ENCODE assay signal across 24 cellular contexts in genomic region chr10:99787303-99787702, GRCh38. TPM values are rescaled to one million over a fixed set of nuclear protein-coding genes. Genes with fewer than 3 reads are reported as not detected.
DNase-seq lines count a peak whose midpoint lies in the region; ATAC-seq, FAIRE-seq and TF ChIP-seq lines count a peak whose summit lies in the region.
"Had no signal": no experiment of that assay in that cellular context is flagged by ENCODE, and none has a peak within 500 bp of the region (broad histone marks: within the 10 kb centered on the region; RNA-seq: fewer than 3 reads in every experiment).

No MANE protein-coding gene starts in this region.

- peak overlapping the region; percentile 34 for H3K4me3 ChIP-seq in A549
- no peak overlapping the region for H3K4me3 ChIP-seq in keratinocyte (ENCODE audit: control insufficient read depth in 2 of 3, extremely low read depth in 1 of 3, insufficient read depth in 2 of 3, low read depth in 1 of 3, low read length in 3 of 3)
- peak overlapping the region; percentile 20 to 39 (median 39) for H3K4me3 ChIP-seq in liver (ENCODE audit: low read depth in 1 of 3, low read length in 3 of 3)
- H3K4me3 ChIP-seq: BLaER1 treated with 17β-estradiol and CSF1 and Interleukin-3, amounts not matched to agents 10 nM and 100 nM; HAP-1 had no signal

- H3K4me2 ChIP-seq in A549, result peak overlapping the region; percentile 99
- H3K4me2 ChIP-seq in keratinocyte (ENCODE audit: control insufficient read depth, extremely low read depth, insufficient read depth, low read depth, low read length), result no peak overlapping the region
- H3K4me2 ChIP-seq: BLaER1 treated with 17β-estradiol and CSF1 and Interleukin-3, amounts not matched to agents 10 nM and 100 nM had no signal

- no peak for ATAC-seq in A549

- H3K36me3 ChIP-seq in keratinocyte (ENCODE audit: control insufficient read depth in 2 of 2, extremely low read depth in 1 of 2, insufficient read depth in 2 of 2, low read length in 2 of 2) (no peaks in the 10 kb centered on the region), liver (ENCODE audit: control insufficient read depth in 4 of 4, insufficient read depth in 3 of 4, low read depth in 1 of 4, low read length in 3 of 4) (peaks cover 0 to 23% (median 15%) of the 10 kb centered on the region in 4 donors)
- H3K36me3 ChIP-seq: BE2C; BLaER1 treated with 17β-estradiol and CSF1 and Interleukin-3, amounts not matched to agents 10 nM and 100 nM; HAP-1 had no signal

- no peak overlapping the region for H2AFZ ChIP-seq in keratinocyte (ENCODE audit: control insufficient read depth, low read length)

- no peaks in the 10 kb centered on the region for H3K4me1 Mint-ChIP-seq in activated T-helper 1 cell treated with anti-CD3 and anti-CD28 coated beads, Interleukin-12 subunit alpha, Interleukin-12 subunit beta, Interleukin-2, Interleukin-4 antibody, amounts not matched to agents 30 ng/mL and 10 ng/mL and 1 ng/mL, durations not matched to agents 14 hours and 24 hours and 36 hours (ENCODE audit: low read depth)
- H3K4me1 Mint-ChIP-seq: CD14-positive monocyte; CD8-positive, alpha-beta memory T cell had no signal

- DNase-seq in A549 (ENCODE audit: low read depth in 1 of 2, low spot score in 1 of 2), result no peak
- DNase-seq in keratinocyte (ENCODE audit: low read depth, low spot score), result no peak
- no peak for DNase-seq in NCI-H2171 (lab: John Stamatoyannopoulos, UW)
- no peak for DNase-seq in DMS 273 (lab: John Stamatoyannopoulos, UW; ENCODE audit: unreplicated experiment)
- DNase-seq in activated T-helper 1 cell treated with anti-CD3 and anti-CD28 coated beads, Interleukin-12 subunit alpha, Interleukin-12 subunit beta, Interleukin-2, Interleukin-4 antibody, amounts not matched to agents 30 ng/mL and 10 ng/mL and 1 ng/mL, durations not matched to agents 14 hours and 24 hours and 36 hours (ENCODE audit: low spot score), result no peak
- DNase-seq: ACHN; AML-193; BE2C; CD4-positive, alpha-beta T cell; CD8-positive, alpha-beta memory T cell; DMS53; DMS79 treated with DMSO at 0.1 percent for 48 hours; GF-D8; GOT3 had no signal

- peaks cover 3% of the 10 kb centered on the region for H3K27me3 Mint-ChIP-seq in activated T-helper 1 cell treated with anti-CD3 and anti-CD28 coated beads, Interleukin-12 subunit alpha, Interleukin-12 subunit beta, Interleukin-2, Interleukin-4 antibody, amounts not matched to agents 30 ng/mL and 10 ng/mL and 1 ng/mL, durations not matched to agents 14 hours and 24 hours and 36 hours (ENCODE audit: insufficient read depth)
- H3K27me3 Mint-ChIP-seq: CD4-positive, alpha-beta T cell had no signal

- H3K36me3 Mint-ChIP-seq in activated T-helper 1 cell treated with anti-CD3 and anti-CD28 coated beads, Interleukin-12 subunit alpha, Interleukin-12 subunit beta, Interleukin-2, Interleukin-4 antibody, amounts not matched to agents 30 ng/mL and 10 ng/mL and 1 ng/mL, durations not matched to agents 14 hours and 24 hours and 36 hours (ENCODE audit: low read depth), result no peaks in the 10 kb centered on the region
- H3K36me3 Mint-ChIP-seq: CD14-positive monocyte had no signal

- dilution Hi-C loops in keratinocyte (cut with MboI; ENCODE audit: extremely low pct_ligation_motif_present, low sequenced_read_pairs), result no loop called here

- no peak for TF ChIP-seq CTCF in A549 (IDR thresholded peaks at IDR 0.05)
- TF ChIP-seq CTCF in keratinocyte (optimal IDR thresholded peaks at IDR 0.05 in 1 of 3, IDR thresholded peaks at IDR 0.05 in 1 of 3, conservative IDR thresholded peaks at IDR 0.05 in 1 of 3; ENCODE audit: extremely low read depth in 1 of 3, insufficient read depth in 2 of 3, low read length in 3 of 3), result no peak
- TF ChIP-seq CTCF in liver (IDR thresholded peaks at IDR 0.05; ENCODE audit: low read depth, low read length, missing input control), result no peak

- POLR2A ChIA-PET in A549 (lab: Yijun Ruan, JAX), result interaction anchor here (1.8 to 3.2 kb wide), 2 partner anchors 55 kb away, joined by 16 to 18 read pairs; partner anchors contain the start of genes COX15 and CUTC

- no peaks in the 10 kb centered on the region for H4K20me1 ChIP-seq in keratinocyte (ENCODE audit: control insufficient read depth, extremely low read depth, insufficient read depth, low read length)
- H4K20me1 ChIP-seq: BLaER1 treated with 17β-estradiol and CSF1 and Interleukin-3, amounts not matched to agents 10 nM and 100 nM had no signal

- 20% methylated on average over 5 of the region's 5 CpGs for WGBS in A549 (ENCODE audit: missing lambda C conversion rate)
- WGBS in liver, result 29% methylated on average over 5 of the region's 5 CpGs

- TF ChIP-seq RAD21 in A549 (conservative IDR thresholded peaks at IDR 0.05 in 1 of 2, IDR thresholded peaks at IDR 0.05 in 1 of 2) (no peak), liver (IDR thresholded peaks at IDR 0.05) (no peak)

- H3K27me3 ChIP-seq in keratinocyte (ENCODE audit: control insufficient read depth, extremely low read depth, insufficient read depth, low read length) (no peaks in the 10 kb centered on the region), liver (ENCODE audit: control insufficient read depth in 4 of 4, insufficient read depth in 4 of 4, low read length in 3 of 4) (no peaks in the 10 kb centered on the region)
- H3K27me3 ChIP-seq: BE2C; BLaER1 treated with 17β-estradiol and CSF1 and Interleukin-3, amounts not matched to agents 10 nM and 100 nM had no signal

- intact Hi-C loops in activated T-helper 1 cell treated with anti-CD3 and anti-CD28 coated beads, Interleukin-12 subunit alpha, Interleukin-12 subunit beta, Interleukin-2, Interleukin-4 antibody, amounts not matched to agents 30 ng/mL and 10 ng/mL and 1 ng/mL, durations not matched to agents 14 hours and 24 hours and 36 hours (cut with micrococcal nuclease), result no loop called here

- H3K9me1 ChIP-seq in keratinocyte (ENCODE audit: control insufficient read depth, extremely low read depth, insufficient read depth, low read length), result no peaks in the 10 kb centered on the region

- H3K27ac Mint-ChIP-seq in activated T-helper 1 cell treated with anti-CD3 and anti-CD28 coated beads, Interleukin-12 subunit alpha, Interleukin-12 subunit beta, Interleukin-2, Interleukin-4 antibody, amounts not matched to agents 30 ng/mL and 10 ng/mL and 1 ng/mL, durations not matched to agents 14 hours and 24 hours and 36 hours, result no peak overlapping the region
- H3K27ac Mint-ChIP-seq: CD14-positive monocyte; CD4-positive, alpha-beta T cell; CD8-positive, alpha-beta memory T cell had no signal

- H3K9me3 Mint-ChIP-seq in activated T-helper 1 cell treated with anti-CD3 and anti-CD28 coated beads, Interleukin-12 subunit alpha, Interleukin-12 subunit beta, Interleukin-2, Interleukin-4 antibody, amounts not matched to agents 30 ng/mL and 10 ng/mL and 1 ng/mL, durations not matched to agents 14 hours and 24 hours and 36 hours, result no peaks in the 10 kb centered on the region
- H3K9me3 Mint-ChIP-seq: CD4-positive, alpha-beta T cell; CD8-positive, alpha-beta memory T cell had no signal

- H3K4me3 Mint-ChIP-seq in activated T-helper 1 cell treated with anti-CD3 and anti-CD28 coated beads, Interleukin-12 subunit alpha, Interleukin-12 subunit beta, Interleukin-2, Interleukin-4 antibody, amounts not matched to agents 30 ng/mL and 10 ng/mL and 1 ng/mL, durations not matched to agents 14 hours and 24 hours and 36 hours, result no peak overlapping the region
- H3K4me3 Mint-ChIP-seq: CD14-positive monocyte; CD4-positive, alpha-beta T cell; CD8-positive, alpha-beta memory T cell had no signal

- CTCF ChIA-PET in A549 (lab: Yijun Ruan, JAX), result interaction anchor here (1.4 to 3.0 kb wide), 4 partner anchors 10 to 59 kb away, joined by 4 to 12 read pairs (median 8); no protein-coding TSS in a partner anchor

- no peak for TF ChIP-seq POLR2A in A549 (IDR thresholded peaks at IDR 0.05; ENCODE audit: low read length)

- H3K4me1 ChIP-seq in A549 (peaks cover 75% of the 10 kb centered on the region), keratinocyte (ENCODE audit: control insufficient read depth, extremely low read depth, insufficient read depth, low read length) (peaks cover 38% of the 10 kb centered on the region), liver (ENCODE audit: control insufficient read depth in 4 of 4, insufficient read depth in 4 of 4, low read length in 3 of 4) (peaks cover 1 to 41% (median 24%) of the 10 kb centered on the region in 4 donors)
- H3K4me1 ChIP-seq: BE2C; BLaER1 treated with 17β-estradiol and CSF1 and Interleukin-3, amounts not matched to agents 10 nM and 100 nM had no signal

- FAIRE-seq in A549 (lab: Jason Lieb, UNC), result peak; percentile 74
- FAIRE-seq in keratinocyte (lab: Jason Lieb, UNC), result peak; percentile 9
- FAIRE-seq: A204.1, D721Med, GM12891, GM18507, H54 had no signal

- no peaks in the 10 kb centered on the region for H3K79me2 ChIP-seq in keratinocyte (ENCODE audit: control insufficient read depth, insufficient read depth, low read length)

- no peak for TF ChIP-seq EP300 in A549 (IDR thresholded peaks at IDR 0.05)

- H3K9me3 ChIP-seq in A549 (no peaks in the 10 kb centered on the region), keratinocyte (ENCODE audit: control insufficient read depth, low read depth, low read length) (no peaks in the 10 kb centered on the region), liver (ENCODE audit: control insufficient read depth in 4 of 4, low read length in 3 of 4) (no peaks in the 10 kb centered on the region)
- H3K9me3 ChIP-seq: BE2C; BLaER1 treated with 17β-estradiol and CSF1 and Interleukin-3, amounts not matched to agents 10 nM and 100 nM had no signal

- peak overlapping the region; percentile 98 to 100 for H3K27ac ChIP-seq in A549
- no peak overlapping the region for H3K27ac ChIP-seq in keratinocyte (ENCODE audit: control insufficient read depth, insufficient read depth, low read length)
- peak overlapping the region in 1 of 2 donors; percentile 78 for H3K27ac ChIP-seq in liver (ENCODE audit: low read depth in 1 of 2, low read length in 2 of 2)
- H3K27ac ChIP-seq: 22Rv1; BLaER1 treated with 17β-estradiol and CSF1 and Interleukin-3, amounts not matched to agents 10 nM and 100 nM had no signal

- H3K9ac ChIP-seq in keratinocyte (ENCODE audit: control insufficient read depth, extremely low read depth, insufficient read depth, low read length) (no peak overlapping the region), liver (ENCODE audit: low read depth in 1 of 2, low read length in 2 of 2) (no peak overlapping the region)
- H3K9ac ChIP-seq: BLaER1 treated with 17β-estradiol and CSF1 and Interleukin-3, amounts not matched to agents 10 nM and 100 nM had no signal

RNA-seq across cellular contexts. Expression of gene ABCC2, which starts 4.9 kb away (rescaled TPM):
- polyA plus RNA-seq in A549 (2011; rRNA removed) (369 and 431 TPM in 2 replicates), A549 (2017; fragmentation: RNase III; extraction: RNeasy Plus Mini Kit Qiagen cat#74134 plus additional on column Dnase treatment) (164 to 192 TPM (median 173 TPM) in 3 replicates), keratinocyte (2.3 to 3.3 TPM (median 2.5 TPM) in 3 replicates), liver (10 to 100 TPM; 67.7 to 72.5 TPM)
- 170 and 173 TPM in 2 replicates for polyA plus RNA-seq in A549 (2012; cell fraction: cytosol; rRNA removed)
- 487 and 726 TPM in 2 replicates for polyA plus RNA-seq in A549 (2012; cell fraction: nucleus; rRNA removed)
- polyA minus RNA-seq in A549 (2011; rRNA and poly(A)+ RNA removed), result 358 and 400 TPM in 2 replicates
- 2.2 TPM for polyA plus RNA-seq in keratinocyte (2011; ENCODE audit: low read depth)
- 0.71 and 1.8 TPM in 2 replicates for polyA plus RNA-seq in keratinocyte (2011; cell fraction: cytosol; rRNA removed)
- polyA plus RNA-seq in keratinocyte (2011; cell fraction: nucleus; rRNA removed), result 8.4 and 8.6 TPM in 2 replicates
- 1.1 and 1.3 TPM in 2 replicates for polyA plus RNA-seq in keratinocyte (2012; ENCODE audit: low replicate concordance)
- 2.7 to 8.1 TPM (median 7.4 TPM) in 3 replicates for polyA minus RNA-seq in keratinocyte
- polyA minus RNA-seq in keratinocyte (2011; cell fraction: cytosol; rRNA and poly(A)+ RNA removed), result 4.6 TPM
- polyA minus RNA-seq in keratinocyte (2011; cell fraction: nucleus; rRNA and poly(A)+ RNA removed), result 7.6 and 15.6 TPM in 2 replicates
- 100 to 1,000 TPM in 1 of 2 donors, 10 to 100 TPM in 1; 45.6 to 234 TPM for total RNA-seq in liver
- 0.83 and 1.3 TPM in 2 replicates for total RNA-seq in activated T-helper 1 cell treated with anti-CD3 and anti-CD28 coated beads, Interleukin-12 subunit alpha, Interleukin-12 subunit beta, Interleukin-2, Interleukin-4 antibody, amounts not matched to agents 30 ng/mL and 10 ng/mL and 1 ng/mL, durations not matched to agents 14 hours and 24 hours and 36 hours

RNA-seq across cellular contexts. Expression of gene CUTC, which starts 55.3 kb away (rescaled TPM):
- polyA plus RNA-seq in A549 (2011; rRNA removed), result 48.3 and 66.5 TPM in 2 replicates
- 31.4 and 39.9 TPM in 2 replicates for polyA plus RNA-seq in A549 (2012; cell fraction: cytosol; rRNA removed)
- 13.1 and 26.5 TPM in 2 replicates for polyA plus RNA-seq in A549 (2012; cell fraction: nucleus; rRNA removed)
- 44.5 to 48.8 TPM (median 47.6 TPM) in 3 replicates for polyA plus RNA-seq in A549 (2017; fragmentation: RNase III; extraction: RNeasy Plus Mini Kit Qiagen cat#74134 plus additional on column Dnase treatment)
- 26.6 and 29.3 TPM in 2 replicates for polyA minus RNA-seq in A549 (2011; rRNA and poly(A)+ RNA removed)
- polyA plus RNA-seq in keratinocyte, result 16.7 to 29.5 TPM (median 24.3 TPM) in 3 replicates
- polyA plus RNA-seq in keratinocyte (2011; ENCODE audit: low read depth), result 17.5 TPM
- polyA plus RNA-seq in keratinocyte (2011; cell fraction: cytosol; rRNA removed), result 18.6 and 22.1 TPM in 2 replicates
- polyA plus RNA-seq in keratinocyte (2011; cell fraction: nucleus; rRNA removed), result 22.3 and 28.0 TPM in 2 replicates
- 18.6 and 25.9 TPM in 2 replicates for polyA plus RNA-seq in keratinocyte (2012; ENCODE audit: low replicate concordance)
- 10.7 to 15.8 TPM (median 11.1 TPM) in 3 replicates for polyA minus RNA-seq in keratinocyte
- 9.0 TPM for polyA minus RNA-seq in keratinocyte (2011; cell fraction: cytosol; rRNA and poly(A)+ RNA removed)
- 10.0 and 16.6 TPM in 2 replicates for polyA minus RNA-seq in keratinocyte (2011; cell fraction: nucleus; rRNA and poly(A)+ RNA removed)
- total RNA-seq in liver, result 10 to 100 TPM; 10.3 to 19.6 TPM
- 10 to 100 TPM; 15.0 to 23.4 TPM for polyA plus RNA-seq in liver
- 42.2 and 45.4 TPM in 2 replicates for total RNA-seq in activated T-helper 1 cell treated with anti-CD3 and anti-CD28 coated beads, Interleukin-12 subunit alpha, Interleukin-12 subunit beta, Interleukin-2, Interleukin-4 antibody, amounts not matched to agents 30 ng/mL and 10 ng/mL and 1 ng/mL, durations not matched to agents 14 hours and 24 hours and 36 hours

RNA-seq across cellular contexts. Expression of gene COX15, which starts 55.4 kb away (rescaled TPM):
- 54.4 and 54.7 TPM in 2 replicates for polyA plus RNA-seq in A549 (2011; rRNA removed)
- polyA plus RNA-seq in A549 (2012; cell fraction: cytosol; rRNA removed), result 22.2 and 25.1 TPM in 2 replicates
- 17.5 and 26.8 TPM in 2 replicates for polyA plus RNA-seq in A549 (2012; cell fraction: nucleus; rRNA removed)
- polyA plus RNA-seq in A549 (2017; fragmentation: RNase III; extraction: RNeasy Plus Mini Kit Qiagen cat#74134 plus additional on column Dnase treatment), result 44.2 to 47.3 TPM (median 45.8 TPM) in 3 replicates
- 24.6 and 25.7 TPM in 2 replicates for polyA minus RNA-seq in A549 (2011; rRNA and poly(A)+ RNA removed)
- polyA plus RNA-seq in keratinocyte, result 16.8 to 28.4 TPM (median 27.1 TPM) in 3 replicates
- 5.2 TPM for polyA plus RNA-seq in keratinocyte (2011; ENCODE audit: low read depth)
- polyA plus RNA-seq in keratinocyte (2011; cell fraction: cytosol; rRNA removed), result 16.2 and 20.0 TPM in 2 replicates
- polyA plus RNA-seq in keratinocyte (2011; cell fraction: nucleus; rRNA removed), result 21.1 and 22.9 TPM in 2 replicates
- 13.9 and 25.0 TPM in 2 replicates for polyA plus RNA-seq in keratinocyte (2012; ENCODE audit: low replicate concordance)
- polyA minus RNA-seq in keratinocyte, result 12.0 to 21.9 TPM (median 15.9 TPM) in 3 replicates
- 11.1 TPM for polyA minus RNA-seq in keratinocyte (2011; cell fraction: cytosol; rRNA and poly(A)+ RNA removed)
- polyA minus RNA-seq in keratinocyte (2011; cell fraction: nucleus; rRNA and poly(A)+ RNA removed), result 6.9 and 14.4 TPM in 2 replicates
- total RNA-seq in liver, result 10 to 100 TPM; 22.6 to 25.2 TPM
- polyA plus RNA-seq in liver, result 10 to 100 TPM; 13.4 to 19.0 TPM
- total RNA-seq in activated T-helper 1 cell treated with anti-CD3 and anti-CD28 coated beads, Interleukin-12 subunit alpha, Interleukin-12 subunit beta, Interleukin-2, Interleukin-4 antibody, amounts not matched to agents 30 ng/mL and 10 ng/mL and 1 ng/mL, durations not matched to agents 14 hours and 24 hours and 36 hours, result 36.7 and 38.1 TPM in 2 replicates

Comparison
In these comparisons a context has a peak if more than half of its experiments do, and no peak if none do; other contexts are left out.
1. H3K4me3 ChIP-seq: peak in A549 (single experiment) and liver (3 of 3); none in keratinocyte (0 of 3).
2. RNA of gene ABCC2, which starts 4.9 kb away (polyA plus RNA-seq): 164 to 726 TPM in A549 and 67.7 to 72.5 TPM in liver; 0.71 to 8.6 TPM in keratinocyte; every median in the first group is over 4 times any median in the second.